In genomic region chr2:38377501-38378258, GRCh38 we compare ENCODE assay signal across 8 cellular contexts. TPM values are rescaled to one million over a fixed set of nuclear protein-coding genes. Genes with fewer than 3 reads are reported as not detected.
A peak's percentile ranks its signal among the peaks of the same experiment; 100 is the strongest.
DNase-seq lines count a peak whose midpoint lies in the region; ATAC-seq and TF ChIP-seq lines count a peak whose summit lies in the region.

No MANE protein-coding gene starts in this region.

- no peaks in the 10 kb centered on the region for H3K27me3 Mint-ChIP-seq in Calu3 (ENCODE audit: unreplicated experiment)
- H3K27me3 Mint-ChIP-seq in dendritic cell treated with granulocyte-macrophage colony-stimulating factor and Interleukin-4, amounts not matched to agents 40 ng/mL and 50 ng/mL, for 4 days, result no peaks in the 10 kb centered on the region

- no peaks in the 10 kb centered on the region for H3K9me3 ChIP-seq in aorta (ENCODE audit: control insufficient read depth, low read length)

- H3K27ac Mint-ChIP-seq in Calu3 (ENCODE audit: unreplicated experiment), result peak overlapping the region; percentile 85
- peak overlapping the region; percentile 93 for H3K27ac Mint-ChIP-seq in dendritic cell treated with granulocyte-macrophage colony-stimulating factor and Interleukin-4, amounts not matched to agents 40 ng/mL and 50 ng/mL, for 4 days

- peak overlapping the region; percentile 73 for H3K4me3 Mint-ChIP-seq in Calu3 (ENCODE audit: low read depth, unreplicated experiment)
- peak overlapping the region; percentile 88 for H3K4me3 Mint-ChIP-seq in dendritic cell treated with granulocyte-macrophage colony-stimulating factor and Interleukin-4, amounts not matched to agents 40 ng/mL and 50 ng/mL, for 4 days

- H3K36me3 ChIP-seq in aorta (ENCODE audit: control insufficient read depth in 1 of 2, insufficient read depth in 2 of 2, low read length in 1 of 2), result no peaks in the 10 kb centered on the region

- peak; percentile 9 for ATAC-seq in aorta (ENCODE audit: low FRiP score)

- WGBS in aorta, 2 donors, result 0 to 1% methylated on average over 19 of the region's 19 CpGs

- TF ChIP-seq CTCF in Calu3 (IDR thresholded peaks at IDR 0.05; ENCODE audit: unreplicated experiment), result no peak

- BruUV-seq in Calu3 (replicated peaks; lab: Mats Ljungman, UMichigan), result no TSS peak

- H3K27ac ChIP-seq in aorta (ENCODE audit: low read depth in 1 of 2, low read length in 2 of 2), result peak overlapping the region in 1 of 2 donors; percentile 30

- peak overlapping the region; percentile 60 to 85 for H3K4me3 ChIP-seq in aorta (ENCODE audit: low read length in 2 of 2)

- H3K36me3 Mint-ChIP-seq in Calu3 (ENCODE audit: insufficient read depth, unreplicated experiment), result peaks cover 38% of the 10 kb centered on the region
- H3K36me3 Mint-ChIP-seq in dendritic cell treated with granulocyte-macrophage colony-stimulating factor and Interleukin-4, amounts not matched to agents 40 ng/mL and 50 ng/mL, for 4 days (ENCODE audit: low read depth), result peaks cover 18% of the 10 kb centered on the region

- H3K4me1 Mint-ChIP-seq in Calu3 (ENCODE audit: low read depth, unreplicated experiment), result peaks cover 19% of the 10 kb centered on the region
- peaks cover 47% of the 10 kb centered on the region for H3K4me1 Mint-ChIP-seq in dendritic cell treated with granulocyte-macrophage colony-stimulating factor and Interleukin-4, amounts not matched to agents 40 ng/mL and 50 ng/mL, for 4 days (ENCODE audit: low read depth)

- H3K4me1 ChIP-seq in aorta (ENCODE audit: control insufficient read depth in 1 of 2, insufficient read depth in 2 of 2, low read length in 2 of 2), result no peaks in the 10 kb centered on the region

- no peaks in the 10 kb centered on the region for H3K27me3 ChIP-seq in aorta (ENCODE audit: control insufficient read depth in 1 of 2, insufficient read depth in 2 of 2, low read length in 1 of 2)

- intact Hi-C loops in Calu3 (cut with micrococcal nuclease; ENCODE audit: unreplicated experiment), result loop anchor here (1.0 to 5.0 kb wide), 2 partner anchors 19 to 50 kb away; no protein-coding TSS in a partner anchor
- intact Hi-C loops in dendritic cell treated with granulocyte-macrophage colony-stimulating factor and Interleukin-4, amounts not matched to agents 40 ng/mL and 50 ng/mL, for 4 days (cut with micrococcal nuclease), result loop anchor here (5.0 kb wide), 1 partner anchor 300 kb away; the partner anchor contains the start of gene CYP1B1
- intact Hi-C loops in aorta (cut with DNase I), result loop anchor here (5.0 to 10.0 kb wide), 3 partner anchors 50 to 147 kb away; no protein-coding TSS in a partner anchor

- H3K9me3 Mint-ChIP-seq in Calu3 (ENCODE audit: low read depth, unreplicated experiment), result no peaks in the 10 kb centered on the region
- H3K9me3 Mint-ChIP-seq in dendritic cell treated with granulocyte-macrophage colony-stimulating factor and Interleukin-4, amounts not matched to agents 40 ng/mL and 50 ng/mL, for 4 days, result no peaks in the 10 kb centered on the region

- no peak for DNase-seq in Calu3
- peak; percentile 19 for DNase-seq in HS-27A (ENCODE audit: low read depth)
- DNase-seq in OCI-M2 (lab: John Stamatoyannopoulos, UW; ENCODE audit: unreplicated experiment), result peak; percentile 43
- DNase-seq in midbrain (lab: John Stamatoyannopoulos, UW), result peak; percentile 57
- DNase-seq in aorta, result no peak
- DNase-seq in GOT3 (lab: John Stamatoyannopoulos, UW), result no peak
- DNase-seq in retina, result no peak

- CTCF ChIA-PET in Calu3 (lab: Charles Lee), result interaction anchor here (0.6 to 3.7 kb wide), 7 partner anchors 40 to 192 kb away, joined by 3 to 47 read pairs (median 5); no protein-coding TSS in a partner anchor

RNA-seq across cellular contexts. Expression of gene ATL2, which starts 0.6 kb away (rescaled TPM):
- total RNA-seq in Calu3 (2022), result 118 and 129 TPM in 2 replicates
- 10 to 100 TPM; 50.0 to 52.8 TPM for total RNA-seq in aorta
- polyA plus RNA-seq in aorta, result 10 to 100 TPM in 1 of 2 donors, 1 to 10 TPM in 1; 7.5 to 14.8 TPM

Comparison
In these comparisons a context has a peak if more than half of its experiments do, and no peak if none do; other contexts are left out.
1. DNase-seq: peak in HS-27A (single experiment), OCI-M2 (single experiment) and midbrain (single experiment); none in Calu3 (single experiment), aorta (0 of 2), GOT3 (single experiment) and retina (single experiment).